Comparison of ENCODE assay signal across 27 cellular contexts in genomic region chr19:15110418-15110815, GRCh38. TPM values are rescaled to one million over a fixed set of nuclear protein-coding genes. Genes with fewer than 3 reads are reported as not detected.
"Had no signal": no experiment of that assay in that cellular context is flagged by ENCODE, and none has a peak within 500 bp of the region (broad histone marks: within the 10 kb centered on the region; RNA-seq: fewer than 3 reads in every experiment).

No MANE protein-coding gene starts in this region.

- H3K27ac ChIP-seq: Peyer's patch, SJSA1 had no signal

- H3K9me3 Mint-ChIP-seq: activated naive CD4-positive, alpha-beta T cell treated with anti-CD3 and anti-CD28 coated beads, Interleukin-2, amount 50 U/mL, for 72 hours; activated T-cell treated with anti-CD3 and anti-CD28 coated beads, Interleukin-2, amount 50 U/mL, for 24 hours; activated T-helper 1 cell treated with anti-CD3 and anti-CD28 coated beads, Interleukin-12 subunit alpha, Interleukin-12 subunit beta, Interleukin-2, Interleukin-4 antibody, amounts not matched to agents 30 ng/mL and 10 ng/mL and 1 ng/mL, durations not matched to agents 14 hours and 24 hours and 36 hours; WTC11 had no signal

- H3K9me3 ChIP-seq: Peyer's patch, SJSA1 had no signal

- H3K27me3 ChIP-seq: SJSA1 had no signal

- H3K4me3 Mint-ChIP-seq: activated CD8-positive, alpha-beta memory T cell treated with anti-CD3 and anti-CD28 coated beads, Interleukin-2, amount 10 ng/mL, durations not matched to agents 7 days and 5 days; activated T-cell treated with anti-CD3 and anti-CD28 coated beads, Interleukin-2, amount 50 U/mL, for 24 hours; activated T-helper 1 cell treated with anti-CD3 and anti-CD28 coated beads, Interleukin-12 subunit alpha, Interleukin-12 subunit beta, Interleukin-2, Interleukin-4 antibody, amounts not matched to agents 30 ng/mL and 10 ng/mL and 1 ng/mL, durations not matched to agents 14 hours and 24 hours and 36 hours; T-helper 17 cell; WTC11 had no signal

- FAIRE-seq: K562 had no signal

- H3K27ac Mint-ChIP-seq: activated CD8-positive, alpha-beta memory T cell treated with anti-CD3 and anti-CD28 coated beads, Interleukin-2, amount 10 ng/mL, durations not matched to agents 7 days and 5 days; activated naive CD4-positive, alpha-beta T cell treated with anti-CD3 and anti-CD28 coated beads, Interleukin-2, amount 50 U/mL, for 72 hours; activated T-cell treated with anti-CD3 and anti-CD28 coated beads, Interleukin-2, amount 50 U/mL, for 24 hours; activated T-helper 1 cell treated with anti-CD3 and anti-CD28 coated beads, Interleukin-12 subunit alpha, Interleukin-12 subunit beta, Interleukin-2, Interleukin-4 antibody, amounts not matched to agents 30 ng/mL and 10 ng/mL and 1 ng/mL, durations not matched to agents 14 hours and 24 hours and 36 hours; T-helper 17 cell; WTC11 had no signal

- DNase-seq: activated CD4-positive, alpha-beta T cell treated with anti-CD3 and anti-CD28 coated beads for 48 hours; activated CD4-positive, alpha-beta T cell treated with anti-CD3 and anti-CD28 coated beads, Interleukin-2, amount 50 U/mL, for 4 hours; activated CD4-positive, CD25-positive, alpha-beta regulatory T cell treated with anti-CD3 and anti-CD28 coated beads, Interleukin-2, amount 50 U/mL, for 72 hours; activated CD8-positive, alpha-beta memory T cell treated with anti-CD3 and anti-CD28 coated beads, Interleukin-2, amount 10 ng/mL, durations not matched to agents 7 days and 5 days; activated effector memory CD4-positive, alpha-beta T cell treated with Interleukin-2 at 50 U/mL for 16 hours; activated naive CD4-positive, alpha-beta T cell treated with Interleukin-2 at 50 U/mL for 16 hours; activated T-cell treated with anti-CD3 and anti-CD28 coated beads, Interleukin-2, amount 50 U/mL, for 24 hours; amygdala; cerebellar nuclear complex; MM.1S; NCI-H1417; NCI-H187; NCI-H2081; NCI-H2171 treated with DMSO at 0.1 percent for 48 hours; NCI-H226; NCI-H82; Peyer's patch; SHP77; T-helper 17 cell; T-helper 9 cell had no signal

- ATAC-seq: activated CD8-positive, alpha-beta memory T cell treated with anti-CD3 and anti-CD28 coated beads, Interleukin-2, amount 10 ng/mL, durations not matched to agents 7 days and 5 days; activated naive CD4-positive, alpha-beta T cell treated with anti-CD3 and anti-CD28 coated beads, Interleukin-2, amount 50 U/mL, for 72 hours; K562; T-helper 17 cell; WTC11 had no signal

- H3K4me3 ChIP-seq: K562, Peyer's patch, SJSA1 had no signal

- H3K36me3 Mint-ChIP-seq: activated CD8-positive, alpha-beta memory T cell treated with anti-CD3 and anti-CD28 coated beads, Interleukin-2, amount 10 ng/mL, durations not matched to agents 7 days and 5 days had no signal

RNA-seq across cellular contexts. Expression of gene SYDE1, which starts 3.2 kb away (rescaled TPM):
- polyA plus RNA-seq: K562 had no signal

RNA-seq across cellular contexts. Expression of gene OR1I1, which starts 28.4 kb away (rescaled TPM):
- total RNA-seq: activated CD8-positive, alpha-beta memory T cell treated with anti-CD3 and anti-CD28 coated beads, Interleukin-2, amount 10 ng/mL, durations not matched to agents 7 days and 5 days; activated naive CD4-positive, alpha-beta T cell treated with anti-CD3 and anti-CD28 coated beads, Interleukin-2, amount 50 U/mL, for 72 hours; activated T-helper 1 cell treated with anti-CD3 and anti-CD28 coated beads, Interleukin-12 subunit alpha, Interleukin-12 subunit beta, Interleukin-2, Interleukin-4 antibody, amounts not matched to agents 30 ng/mL and 10 ng/mL and 1 ng/mL, durations not matched to agents 14 hours and 24 hours and 36 hours; cardiac septum; K562; NCI-H460; Peyer's patch; SJSA1; T-helper 17 cell; WTC11 had no signal
- polyA plus RNA-seq: K562 had no signal
